ENCODE assay signal across 8 cellular contexts in genomic region chr19:13986348-13986904, GRCh38. TPM values are rescaled to one million over a fixed set of nuclear protein-coding genes. Genes with fewer than 3 reads are reported as not detected.
A peak's percentile ranks its signal among the peaks of the same experiment; 100 is the strongest.
DNase-seq lines count a peak whose midpoint lies in the region; ATAC-seq and TF ChIP-seq lines count a peak whose summit lies in the region.

No MANE protein-coding gene starts in this region.

- WGBS in right lobe of liver (ENCODE audit: insufficient coverage, low coverage, low lambda C conversion rate, missing lambda C conversion rate): 48% methylated on average over 4 of the region's 19 CpGs

- H3K4me3 ChIP-seq in right lobe of liver: no peak overlapping the region
- H3K4me3 ChIP-seq in MG63: no peak overlapping the region

- H3K36me3 ChIP-seq in right lobe of liver: peaks cover 0 to 6% (median 2%) of the 10 kb centered on the region in 4 donors
- H3K36me3 ChIP-seq in MG63: no peaks in the 10 kb centered on the region; the same call in none of the 2 replicates

- H3K9me3 ChIP-seq in right lobe of liver (no peaks in the 10 kb centered on the region), MG63 (no peaks in the 10 kb centered on the region)

- peak overlapping the region; percentile 73 for H3K4me3 Mint-ChIP-seq in dendritic cell treated with granulocyte-macrophage colony-stimulating factor and Interleukin-4, amounts not matched to agents 40 ng/mL and 50 ng/mL, for 4 days

- TF ChIP-seq POLR2A in right lobe of liver (IDR thresholded peaks at IDR 0.05): no peak

- no peaks in the 10 kb centered on the region for H3K27me3 ChIP-seq in right lobe of liver
- H3K27me3 ChIP-seq in MG63: no peaks in the 10 kb centered on the region

- H3K27ac ChIP-seq in right lobe of liver: peak overlapping the region; percentile 58 to 80 (median 69)

- no peaks in the 10 kb centered on the region for H3K9me3 Mint-ChIP-seq in dendritic cell treated with granulocyte-macrophage colony-stimulating factor and Interleukin-4, amounts not matched to agents 40 ng/mL and 50 ng/mL, for 4 days

- ATAC-seq in GM18498 (IDR thresholded peaks at IDR 0.05; ENCODE audit: unreplicated experiment): peak; percentile 81
- peak; percentile 85 for ATAC-seq in HG02759 (IDR thresholded peaks at IDR 0.05; ENCODE audit: unreplicated experiment)
- peak; percentile 72 to 85 (median 78) for ATAC-seq in right lobe of liver

- intact Hi-C loops in dendritic cell treated with granulocyte-macrophage colony-stimulating factor and Interleukin-4, amounts not matched to agents 40 ng/mL and 50 ng/mL, for 4 days (cut with micrococcal nuclease): loop anchor here (2.0 to 5.0 kb wide), 2 partner anchors 18 to 46 kb away; partner anchors contain the start of gene IL27RA
- intact Hi-C loops in right lobe of liver (cut with DNase I): no loop called here

- H3K36me3 Mint-ChIP-seq in dendritic cell treated with granulocyte-macrophage colony-stimulating factor and Interleukin-4, amounts not matched to agents 40 ng/mL and 50 ng/mL, for 4 days (ENCODE audit: low read depth): peaks cover 57% of the 10 kb centered on the region

- H3K27me3 Mint-ChIP-seq in dendritic cell treated with granulocyte-macrophage colony-stimulating factor and Interleukin-4, amounts not matched to agents 40 ng/mL and 50 ng/mL, for 4 days: no peaks in the 10 kb centered on the region

- H3K27ac Mint-ChIP-seq in dendritic cell treated with granulocyte-macrophage colony-stimulating factor and Interleukin-4, amounts not matched to agents 40 ng/mL and 50 ng/mL, for 4 days: peak overlapping the region; percentile 100

- H3K4me1 ChIP-seq in right lobe of liver: peaks cover 0 to 8% (median 0%) of the 10 kb centered on the region in 4 donors

- H3K4me1 Mint-ChIP-seq in dendritic cell treated with granulocyte-macrophage colony-stimulating factor and Interleukin-4, amounts not matched to agents 40 ng/mL and 50 ng/mL, for 4 days (ENCODE audit: low read depth): peaks cover 76% of the 10 kb centered on the region

- DNase-seq in NCI-H2029 treated with DMSO at 0.1 percent for 48 hours (lab: John Stamatoyannopoulos, UW): peak; percentile 52
- DNase-seq in activated CD4-positive, alpha-beta T cell treated with anti-CD3 and anti-CD28 coated beads for 24 hours (ENCODE audit: low read depth in 2 of 2): peak; percentile 97 to 99
- peak; percentile 81 to 89 (median 88) for DNase-seq in right lobe of liver
- DNase-seq in stimulated activated CD4-positive, alpha-beta T cell treated with anti-CD3 and anti-CD28 coated beads, TNF-alpha, amount 100 ng/mL, for 4 hours (ENCODE audit: low read depth in 3 of 3): peak; percentile 94 to 99 (median 99)
- no peak for DNase-seq in MG63

- TF ChIP-seq CTCF in right lobe of liver (IDR thresholded peaks at IDR 0.05): no peak

RNA-seq across cellular contexts. Expression of gene RFX1, which starts 19.7 kb away (rescaled TPM):
- 1 to 10 TPM; 2.5 to 9.3 (median 5.7) TPM for total RNA-seq in right lobe of liver
- total RNA-seq in MG63 (2014; rRNA removed; shearing (Covaris generic); ENCODE audit: low replicate concordance): 0.86 and 3.3 TPM in 2 replicates

RNA-seq across cellular contexts. Expression of gene DCAF15, which starts 34.1 kb away (rescaled TPM):
- 1 to 10 TPM; 5.6 to 8.7 (median 7.7) TPM for total RNA-seq in right lobe of liver
- total RNA-seq in MG63 (2014; rRNA removed; shearing (Covaris generic); ENCODE audit: low replicate concordance): 13.8 and 22.9 TPM in 2 replicates

RNA-seq across cellular contexts. Expression of gene RLN3, which starts 41.5 kb away (rescaled TPM):
- not detected for total RNA-seq in right lobe of liver
- not detected in 2 replicates for total RNA-seq in MG63 (2014; rRNA removed; shearing (Covaris generic); ENCODE audit: low replicate concordance)

RNA-seq across cellular contexts. Expression of gene IL27RA, which starts 45.1 kb away (rescaled TPM):
- 1 to 10 TPM; 1.1 to 3.0 (median 1.5) TPM for total RNA-seq in right lobe of liver
- 3.3 and 8.4 TPM in 2 replicates for total RNA-seq in MG63 (2014; rRNA removed; shearing (Covaris generic); ENCODE audit: low replicate concordance)

RNA-seq across cellular contexts. Expression of gene PODNL1, which starts 48.2 kb away (rescaled TPM):
- under 1 TPM in 2 of 6 experiments, not detected in 4; 0.19 to 0.33 TPM for total RNA-seq in right lobe of liver
- not detected in 2 replicates for total RNA-seq in MG63 (2014; rRNA removed; shearing (Covaris generic); ENCODE audit: low replicate concordance)
